In genomic region chr15:54915382-54915781, GRCh38 we compare ENCODE assay signal across 24 cellular contexts.
DNase-seq lines count a peak whose midpoint lies in the region; ATAC-seq, FAIRE-seq and TF ChIP-seq lines count a peak whose summit lies in the region.
"Had no signal": no experiment of that assay in that cellular context is flagged by ENCODE, and none has a peak within 500 bp of the region (broad histone marks: within the 10 kb centered on the region; RNA-seq: fewer than 3 reads in every experiment).

No MANE protein-coding gene starts in this region.

- H2AFZ ChIP-seq in HepG2 (ENCODE audit: low read length) (no peak overlapping the region), H1 (ENCODE audit: low read length) (no peak overlapping the region)

- TF ChIP-seq POLR2A in HepG2 (IDR thresholded peaks at IDR 0.05; ENCODE audit: insufficient read depth in 1 of 2, low read depth in 2 of 2, low read length in 2 of 2) (no peak), right lobe of liver (IDR thresholded peaks at IDR 0.05) (no peak), H1 (IDR thresholded peaks at IDR 0.05; ENCODE audit: control extremely low read depth in 1 of 2, low read depth in 2 of 2, low read length in 2 of 2) (no peak)

- TF ChIP-seq CTCF in HepG2 (CRISPR knock-in tag; IDR thresholded peaks at IDR 0.05) (no peak), right lobe of liver (IDR thresholded peaks at IDR 0.05) (no peak), LNCaP clone FGC (IDR thresholded peaks at IDR 0.05; ENCODE audit: control insufficient read depth, extremely low read depth, insufficient read depth) (no peak), H1 (IDR thresholded peaks at IDR 0.05; ENCODE audit: control extremely low read depth in 1 of 3, insufficient read depth in 1 of 3, low read depth in 1 of 3, low read length in 3 of 3) (no peak)

- H3K4me3 ChIP-seq in HepG2 (replicated peaks in 1 of 3; ENCODE audit: insufficient read depth in 1 of 3, low read depth in 2 of 3, low read length in 3 of 3) (no peak overlapping the region), right lobe of liver (no peak overlapping the region), LNCaP clone FGC (ENCODE audit: low read depth, low read length) (no peak overlapping the region), H1 (ENCODE audit: extremely low read depth in 1 of 4, insufficient read depth in 2 of 4, low read depth in 3 of 4, low read length in 4 of 4) (no peak overlapping the region)
- H3K4me3 ChIP-seq: BLaER1, GM12878 had no signal

- no peak overlapping the region for H3K18ac ChIP-seq in H1 (ENCODE audit: extremely low read depth, low read length)

- TF ChIP-seq RAD21 in HepG2 (CRISPR knock-in tag; IDR thresholded peaks at IDR 0.05) (no peak), H1 (IDR thresholded peaks at IDR 0.05 in 1 of 2, conservative IDR thresholded peaks at IDR 0.05 in 1 of 2; ENCODE audit: low read depth in 2 of 2, low read length in 2 of 2) (no peak)

- no peak overlapping the region for H4K91ac ChIP-seq in H1 (replicated peaks; ENCODE audit: insufficient read length, low read length)

- H4K5ac ChIP-seq in H1 (ENCODE audit: insufficient read length, low read depth, low read length), result no peak overlapping the region

- H3K4me2 ChIP-seq in HepG2 (ENCODE audit: low read depth, low read length), result no peak overlapping the region
- H3K4me2 ChIP-seq in H1 (ENCODE audit: insufficient read depth in 1 of 2, low read depth in 2 of 2, low read length in 2 of 2), result no peak overlapping the region
- H3K4me2 ChIP-seq: BLaER1 had no signal

- no peak overlapping the region for H3K4ac ChIP-seq in H1 (replicated peaks; ENCODE audit: insufficient read length, low read depth, low read length)

- H3K4me1 ChIP-seq in HepG2 (ENCODE audit: insufficient read depth, low read length) (no peaks in the 10 kb centered on the region), right lobe of liver (no peaks in the 10 kb centered on the region), H1 (replicated peaks in 1 of 4; ENCODE audit: control insufficient read depth in 3 of 4, insufficient read depth in 4 of 4, low read length in 3 of 4) (no peaks in the 10 kb centered on the region)
- H3K4me1 ChIP-seq: BE2C, BLaER1 had no signal

- no peak overlapping the region for H2BK12ac ChIP-seq in H1 (ENCODE audit: low read depth, low read length)

- FAIRE-seq in HepG2 (lab: Jason Lieb, UNC) (no peak), H1 (lab: Jason Lieb, UNC) (no peak)
- FAIRE-seq: GM12878, GM19239 had no signal

- no peak overlapping the region for H3K23ac ChIP-seq in H1 (ENCODE audit: insufficient read length)

- in situ Hi-C loops in HepG2 (cut with HindIII; ENCODE audit: extremely low pct_ligation_motif_present, low pct_unique_long_range_greater_than_20kb), result no loop called here

- H3K27ac ChIP-seq in HepG2 (ENCODE audit: extremely low read length, insufficient read depth, low read length) (no peak overlapping the region), right lobe of liver (no peak overlapping the region), H1 (ENCODE audit: low read depth, low read length) (no peak overlapping the region)
- H3K27ac ChIP-seq: 22Rv1, BLaER1 had no signal

- no peak overlapping the region for H4K8ac ChIP-seq in H1 (ENCODE audit: extremely low read depth, insufficient read depth, low read length)

- H3K9me3 ChIP-seq in HepG2 (ENCODE audit: low read length), result no peaks in the 10 kb centered on the region
- no peaks in the 10 kb centered on the region for H3K9me3 ChIP-seq in right lobe of liver
- peaks cover 20 to 27% of the 10 kb centered on the region in 2 experiments for H3K9me3 ChIP-seq in H1 (ENCODE audit: insufficient read depth in 2 of 2, low read depth in 1 of 2, low read length in 1 of 2)
- H3K9me3 ChIP-seq: BE2C, BLaER1 had no signal

- no peaks in the 10 kb centered on the region for H3K79me1 ChIP-seq in H1 (ENCODE audit: low read depth, low read length)

- no TSS peak for BruUV-seq in HepG2 (replicated peaks; lab: Mats Ljungman, UMichigan)

- DNase-seq in HepG2 (ENCODE audit: low spot score) (no peak), right lobe of liver (no peak), LNCaP clone FGC (ENCODE audit: low read depth) (peak; percentile 11), H1 (ENCODE audit: low read depth in 1 of 2, low spot score in 2 of 2) (no peak), epidermal melanocyte (ENCODE audit: insufficient read length, low spot score) (no peak)
- no peak for DNase-seq in activated CD4-positive, CD25-positive, alpha-beta regulatory T cell (lab: John Stamatoyannopoulos, UW)
- DNase-seq: ACHN; BE2C; C1 segment of cervical spinal cord; CD4-positive, alpha-beta memory T cell; CD4-positive, CD25-positive, alpha-beta regulatory T cell; CD8-positive, alpha-beta memory T cell; COR-L47; DMS 273 treated with DMSO at 0.1 percent for 48 hours; DMS153; DMS53; DMS79; DND-41; EL; GDM1 had no signal

- no peak overlapping the region for H3K56ac ChIP-seq in H1 (replicated peaks; ENCODE audit: insufficient read length, low read depth, low read length)

- H3K27me3 ChIP-seq in HepG2 (ENCODE audit: control insufficient read depth in 1 of 2, insufficient read depth in 2 of 2, low read length in 2 of 2), result no peaks in the 10 kb centered on the region
- no peaks in the 10 kb centered on the region for H3K27me3 ChIP-seq in right lobe of liver
- no peaks in the 10 kb centered on the region for H3K27me3 ChIP-seq in H1 (replicated peaks in 1 of 4; ENCODE audit: control insufficient read depth in 3 of 4, extremely low read depth in 1 of 4, insufficient read depth in 3 of 4, low read length in 3 of 4)
- H3K27me3 ChIP-seq: BE2C, BLaER1 had no signal

- no peak overlapping the region for H2BK120ac ChIP-seq in H1 (replicated peaks; ENCODE audit: low read depth, low read length)

- no peak overlapping the region for H2BK20ac ChIP-seq in H1 (ENCODE audit: low read length)

- TF ChIP-seq EP300 in HepG2 (IDR thresholded peaks at IDR 0.05; ENCODE audit: low read depth in 2 of 2, low read length in 2 of 2) (no peak), HepG2 (CRISPR knock-in tag; IDR thresholded peaks at IDR 0.05; ENCODE audit: borderline replicate concordance) (no peak), H1 (IDR thresholded peaks at IDR 0.05; ENCODE audit: borderline replicate concordance in 1 of 2, low read depth in 2 of 2, low read length in 2 of 2) (no peak)

- H3K79me2 ChIP-seq in HepG2 (ENCODE audit: insufficient read depth, low read length) (no peaks in the 10 kb centered on the region), H1 (ENCODE audit: control insufficient read depth in 1 of 2, insufficient read depth in 2 of 2, low read length in 2 of 2) (no peaks in the 10 kb centered on the region)

- H3K9ac ChIP-seq in HepG2 (ENCODE audit: insufficient read depth, low read depth, low read length), result no peak overlapping the region
- no peak overlapping the region for H3K9ac ChIP-seq in H1 (replicated peaks in 1 of 4; ENCODE audit: extremely low read depth in 1 of 4, low read depth in 3 of 4, low read length in 3 of 4)
- H3K9ac ChIP-seq: BLaER1 had no signal

- ATAC-seq in HepG2 (no peak), right lobe of liver (no peak)
- ATAC-seq: GM12878 had no signal

- H4K20me1 ChIP-seq in HepG2 (ENCODE audit: insufficient read depth, low read length), result no peaks in the 10 kb centered on the region
- no peaks in the 10 kb centered on the region for H4K20me1 ChIP-seq in H1 (replicated peaks in 1 of 2; ENCODE audit: control insufficient read depth in 1 of 2, insufficient read depth in 2 of 2, low read length in 2 of 2)
- H4K20me1 ChIP-seq: BLaER1 had no signal

- POLR2A ChIA-PET in HepG2 (lab: Yijun Ruan, JAX), result no interaction called here
- POLR2A ChIA-PET in H1 (lab: Charles Lee; ENCODE audit: partially characterized antibody), result no interaction called here

- no peak overlapping the region for H3K14ac ChIP-seq in H1 (ENCODE audit: insufficient read length)

- no peak overlapping the region for H2BK5ac ChIP-seq in H1 (ENCODE audit: low read depth, low read length)

- H3K23me2 ChIP-seq in H1 (ENCODE audit: low read depth, low read length), result no peaks in the 10 kb centered on the region

- H2AK5ac ChIP-seq in H1 (ENCODE audit: low read depth, low read length), result no peak overlapping the region

- intact Hi-C loops in HepG2 (cut with micrococcal nuclease; ENCODE audit: unreplicated experiment), result loop anchor here (5.0 kb wide), 1 partner anchor 868 kb away; no protein-coding TSS in a partner anchor
- intact Hi-C loops in right lobe of liver (cut with DNase I), result no loop called here

- CTCF ChIA-PET in HepG2 (lab: Yijun Ruan, JAX; ENCODE audit: low intra/inter-chr PET ratio, low total read pairs) (no interaction called here), H1 (lab: Charles Lee; ENCODE audit: partially characterized antibody) (no interaction called here)

- H2BK15ac ChIP-seq in H1 (ENCODE audit: low read length), result no peak overlapping the region

- H3K36me3 ChIP-seq in HepG2 (replicated peaks in 1 of 2; ENCODE audit: control insufficient read depth in 1 of 2, insufficient read depth in 2 of 2, low read length in 2 of 2) (no peaks in the 10 kb centered on the region), right lobe of liver (no peaks in the 10 kb centered on the region), H1 (ENCODE audit: control insufficient read depth in 2 of 4, insufficient read depth in 4 of 4, low read length in 3 of 4) (no peaks in the 10 kb centered on the region)
- H3K36me3 ChIP-seq: BE2C, BLaER1 had no signal

TF ChIP-seq in HepG2, 621 proteins besides CTCF, POLR2A, EP300 and RAD21 (continues in another document):
- no peak for TF ChIP-seq MTA1 (CRISPR knock-in tag; IDR thresholded peaks at IDR 0.05; ENCODE audit: borderline replicate concordance)
- TF ChIP-seq ZIK1 (CRISPR knock-in tag; IDR thresholded peaks at IDR 0.05; ENCODE audit: borderline replicate concordance, low read depth), result no peak
- peak; percentile 93 to 97 for TF ChIP-seq MAFK (conservative IDR thresholded peaks at IDR 0.05 in 1 of 2, IDR thresholded peaks at IDR 0.05 in 1 of 2; ENCODE audit: low read length in 2 of 2)
- TF ChIP-seq MAFF (IDR thresholded peaks at IDR 0.05; ENCODE audit: low read depth, low read length), result peak; percentile 95
- TF ChIP-seq ZNF3 (CRISPR knock-in tag; IDR thresholded peaks at IDR 0.05), result no peak
- TF ChIP-seq REL (CRISPR knock-in tag; conservative IDR thresholded peaks at IDR 0.05), result no peak

TF ChIP-seq in H1, 55 proteins besides CTCF, POLR2A, EP300 and RAD21:
- TF ChIP-seq BRCA1 (IDR thresholded peaks at IDR 0.05; ENCODE audit: low read depth, low read length) (no peak), MAFK (IDR thresholded peaks at IDR 0.05; ENCODE audit: low read depth, low read length) (peak; percentile 62; the same call in 1 of the 2 replicates)

Comparison
In these comparisons a context has a peak if more than half of its experiments do, and no peak if none do; other contexts are left out.
1. Of the 41 proteins assayed by ChIP-seq in both HepG2 and H1: peak only in HepG2: none; only in H1: none; in both: MAFK; in neither: 40.